8 cellular contexts compared by ENCODE assay signal in the genomic region with DNA sequence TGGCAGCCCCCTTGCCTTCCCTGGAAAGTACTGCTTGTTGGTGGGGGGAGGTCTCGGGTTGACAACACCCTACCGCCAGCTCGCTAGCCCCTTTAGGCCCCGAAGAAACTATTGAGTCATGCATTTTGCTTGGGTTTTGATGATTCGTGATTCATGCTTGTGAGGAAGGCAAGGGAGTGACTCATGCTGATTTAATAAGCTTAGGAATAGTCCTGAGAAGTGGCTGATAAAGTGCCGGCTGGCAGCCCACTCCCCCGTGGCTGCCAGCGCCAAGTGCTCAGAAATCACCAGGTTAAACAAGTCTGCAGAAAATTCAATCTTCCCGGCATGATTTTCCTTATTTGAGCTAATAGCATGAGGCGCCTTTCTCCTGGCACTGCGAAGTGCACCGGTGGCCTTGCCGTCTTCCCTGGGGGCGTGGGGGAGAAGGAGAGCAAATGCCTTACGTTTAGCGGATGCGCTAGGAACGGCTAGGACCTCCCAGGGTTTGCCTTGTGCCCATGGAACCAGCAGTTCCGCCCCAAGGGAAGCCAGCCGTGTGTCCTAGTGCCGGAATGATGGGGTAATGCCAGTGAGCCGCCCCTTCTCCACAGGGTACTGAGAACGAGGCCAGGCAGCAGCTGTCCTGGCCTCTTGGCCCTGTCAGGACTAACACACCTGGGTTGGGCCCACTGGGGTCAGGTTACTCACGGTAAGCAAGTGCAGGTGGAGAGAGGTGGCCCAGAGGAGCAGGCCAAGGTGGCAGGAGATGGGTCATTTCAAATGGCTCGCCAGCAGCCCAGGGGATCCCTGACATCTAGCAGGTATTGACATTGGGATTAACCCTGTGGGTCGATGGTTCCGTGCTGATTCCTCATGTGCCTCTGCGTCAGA.
A peak's percentile ranks its signal among the peaks of the same experiment; 100 is the strongest.
DNase-seq lines count a peak whose midpoint lies in the region; ATAC-seq, FAIRE-seq and TF ChIP-seq lines count a peak whose summit lies in the region.

No MANE protein-coding gene starts in this region.

- TF ChIP-seq CTCF in Panc1 (IDR thresholded peaks at IDR 0.05), result no peak
- TF ChIP-seq CTCF in endothelial cell of umbilical vein (IDR thresholded peaks at IDR 0.05; ENCODE audit: extremely low read depth in 1 of 2, insufficient read depth in 1 of 2, low read depth in 1 of 2, low read length in 2 of 2), result no peak
- no peak for TF ChIP-seq CTCF in GM10266 (IDR thresholded peaks at IDR 0.05; ENCODE audit: control insufficient read depth, insufficient read depth, low read depth, missing control alignments)

- peak; percentile 98 for FAIRE-seq in endothelial cell of umbilical vein (lab: Jason Lieb, UNC)

- no peaks in the 10 kb centered on the region for H3K9me3 ChIP-seq in Panc1 (ENCODE audit: control insufficient read depth, insufficient read depth, low read depth, low read length)
- H3K9me3 ChIP-seq in endothelial cell of umbilical vein (replicated peaks; ENCODE audit: control insufficient read depth, insufficient read depth, low read length), result no peaks in the 10 kb centered on the region

- CTCF ChIA-PET in Panc1 (lab: Charles Lee), result no interaction called here
- CTCF ChIA-PET in endothelial cell of umbilical vein (lab: Charles Lee), result interaction anchor here (0.9 to 3.4 kb wide), 7 partner anchors 10 to 210 kb away, joined by 3 to 19 read pairs (median 4); no protein-coding TSS in a partner anchor

- H3K4me1 ChIP-seq in Panc1 (ENCODE audit: control insufficient read depth, insufficient read depth, low read length) (peaks cover 23% of the 10 kb centered on the region), endothelial cell of umbilical vein (ENCODE audit: control insufficient read depth, extremely low read depth, insufficient read depth, low read length) (peaks cover 22% of the 10 kb centered on the region)

- peak overlapping the region; percentile 32 for H3K4me2 ChIP-seq in endothelial cell of umbilical vein (ENCODE audit: insufficient read depth, low read length)

- in situ Hi-C loops in Panc1 (cut with HindIII; ENCODE audit: low pct_unique_long_range_greater_than_20kb, low sequenced_read_pairs), result no loop called here

- peak overlapping the region; percentile 39 for H2AFZ ChIP-seq in endothelial cell of umbilical vein (ENCODE audit: low read depth, low read length)

- intact Hi-C loops in Panc1 (cut with micrococcal nuclease; ENCODE audit: unreplicated experiment), result no loop called here
- intact Hi-C loops in endothelial cell of umbilical vein (cut with micrococcal nuclease), result loop anchor here (1.0 kb wide), 2 partner anchors 17 to 38 kb away; no protein-coding TSS in a partner anchor

- no peaks in the 10 kb centered on the region for H3K9me1 ChIP-seq in endothelial cell of umbilical vein (replicated peaks; ENCODE audit: control insufficient read depth, extremely low read depth, insufficient read depth, low read length)

- dilution Hi-C loops in endothelial cell of umbilical vein (cut with MboI; ENCODE audit: extremely low pct_ligation_motif_present, low sequenced_read_pairs), result no loop called here

- H4K20me1 ChIP-seq in endothelial cell of umbilical vein (replicated peaks; ENCODE audit: control insufficient read depth, extremely low read depth, insufficient read depth, low read length), result no peaks in the 10 kb centered on the region

- H3K27ac ChIP-seq in Panc1 (ENCODE audit: low read length) (peak overlapping the region; percentile 59), endothelial cell of umbilical vein (ENCODE audit: insufficient read depth, low read depth, low read length) (peak overlapping the region; percentile 21)

- no peak overlapping the region for H3K9ac ChIP-seq in endothelial cell of umbilical vein (replicated peaks; ENCODE audit: extremely low read depth, insufficient read depth, low read length)

- POLR2A ChIA-PET in Panc1 (lab: Charles Lee), result no interaction called here
- POLR2A ChIA-PET in endothelial cell of umbilical vein (lab: Charles Lee), result interaction anchor here (0.9 kb wide), 1 partner anchor 10 kb away, joined by 3 read pairs; no protein-coding TSS in a partner anchor

- BruUV-seq in Panc1 (replicated peaks; lab: Mats Ljungman, UMichigan), result no TSS peak
- no TSS peak for BruUV-seq in endothelial cell of umbilical vein (replicated peaks; lab: Mats Ljungman, UMichigan)

- no peak for TF ChIP-seq POLR2A in endothelial cell of umbilical vein (IDR thresholded peaks at IDR 0.05; ENCODE audit: low read depth, low read length)

- H3K4me3 ChIP-seq in Panc1 (ENCODE audit: low read depth in 2 of 2, low read length in 2 of 2) (peak overlapping the region in 1 of 2 experiments; percentile 27; a peak in 2 of 4 replicates), endothelial cell of umbilical vein (replicated peaks in 1 of 3; ENCODE audit: insufficient read depth in 1 of 3, low read depth in 1 of 3, low read length in 3 of 3) (no peak overlapping the region)

- H3K79me2 ChIP-seq in endothelial cell of umbilical vein (ENCODE audit: control insufficient read depth, insufficient read depth, low read length), result no peaks in the 10 kb centered on the region

- H3K36me3 ChIP-seq in Panc1 (ENCODE audit: control insufficient read depth, insufficient read depth, low read length), result no peaks in the 10 kb centered on the region
- no peaks in the 10 kb centered on the region for H3K36me3 ChIP-seq in endothelial cell of umbilical vein (ENCODE audit: control insufficient read depth in 2 of 2, extremely low read depth in 1 of 2, insufficient read depth in 2 of 2, low read length in 2 of 2)

- H3K27me3 ChIP-seq in Panc1 (ENCODE audit: control insufficient read depth, insufficient read depth, low read length), result no peaks in the 10 kb centered on the region
- no peaks in the 10 kb centered on the region for H3K27me3 ChIP-seq in endothelial cell of umbilical vein (ENCODE audit: control insufficient read depth in 2 of 2, insufficient read depth in 2 of 2, low read length in 2 of 2)

- ATAC-seq in Panc1 (peak; percentile 88), HG02981 (IDR thresholded peaks at IDR 0.05; ENCODE audit: unreplicated experiment) (no peak)

- DNase-seq in NCI-H1417 (lab: John Stamatoyannopoulos, UW) (peak in 2 of 3 experiments; percentile 12 to 29), NCI-H1417 treated with DMSO at 0.1 percent for 48 hours (lab: John Stamatoyannopoulos, UW) (no peak), Panc1 (ENCODE audit: low read depth, low spot score) (peak; percentile 38), endothelial cell of umbilical vein (ENCODE audit: low read depth, low spot score) (peak; percentile 90), renal cortical epithelial cell (ENCODE audit: low read depth) (peak; percentile 99), GM10266 (ENCODE audit: extremely low spot score) (no peak), DMS114 treated with DMSO at 0.1 percent for 48 hours (lab: John Stamatoyannopoulos, UW; ENCODE audit: unreplicated experiment) (no peak)

TF ChIP-seq in endothelial cell of umbilical vein, 7 proteins besides CTCF, POLR2A, EP300 and RAD21:
- TF ChIP-seq MYC (IDR thresholded peaks at IDR 0.05; ENCODE audit: low read depth, low read length), result no peak
- peak; percentile 99 for TF ChIP-seq FOS (IDR thresholded peaks at IDR 0.05; ENCODE audit: borderline replicate concordance, insufficient read depth, low read length)
- TF ChIP-seq EZH2 (IDR thresholded peaks at IDR 0.05; ENCODE audit: borderline replicate concordance, low read depth, low read length, severe bottlenecking), result no peak
- TF ChIP-seq JUN (IDR thresholded peaks at IDR 0.05; ENCODE audit: borderline replicate concordance, insufficient read depth, insufficient read length, low read depth), result peak; percentile 95
- TF ChIP-seq, protein P1, sequence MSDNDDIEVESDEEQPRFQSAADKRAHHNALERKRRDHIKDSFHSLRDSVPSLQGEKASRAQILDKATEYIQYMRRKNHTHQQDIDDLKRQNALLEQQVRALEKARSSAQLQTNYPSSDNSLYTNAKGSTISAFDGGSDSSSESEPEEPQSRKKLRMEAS (IDR thresholded peaks at IDR 0.05; ENCODE audit: insufficient read depth, insufficient read length), result no peak
- TF ChIP-seq GATA2 (IDR thresholded peaks at IDR 0.05; ENCODE audit: insufficient read depth, insufficient read length, low read depth, low read length), result peak; percentile 74
- TF ChIP-seq POLR2AphosphoS5 (IDR thresholded peaks at IDR 0.05; ENCODE audit: insufficient read depth, low read depth, low read length), result peak; percentile 66

Comparison
In these comparisons a context has a peak if more than half of its experiments do, and no peak if none do; other contexts are left out.
1. DNase-seq: peak in NCI-H1417 (2 of 3), Panc1 (single experiment), endothelial cell of umbilical vein (single experiment) and renal cortical epithelial cell (single experiment); none in NCI-H1417 treated with DMSO at 0.1 percent for 48 hours (single experiment), GM10266 (single experiment) and DMS114 treated with DMSO at 0.1 percent for 48 hours (single experiment).